8 cellular contexts compared by ENCODE assay signal in genomic region chr20:32109392-32110172, GRCh38. TPM values are rescaled to one million over a fixed set of nuclear protein-coding genes. Genes with fewer than 3 reads are reported as not detected.
DNase-seq lines count a peak whose midpoint lies in the region; ATAC-seq, FAIRE-seq and TF ChIP-seq lines count a peak whose summit lies in the region.

Gene TM9SF4 (plus strand): TSS chr20:32109714. CDS start chr20:32109741, 27 bp downstream.

- H2AFZ ChIP-seq in H1 (ENCODE audit: low read length) = peak within 1 kb of the TSS; percentile 100

- H4K20me1 ChIP-seq in H1 (replicated peaks in 1 of 2; ENCODE audit: control insufficient read depth in 1 of 2, insufficient read depth in 2 of 2, low read length in 2 of 2) = peaks cover 0 to 8% of the 10 kb centered on the region in 2 experiments

- POLR2A ChIA-PET in H1 (lab: Charles Lee; ENCODE audit: partially characterized antibody) = interaction anchor here (0.8 to 2.2 kb wide), 12 partner anchors 9 to 387 kb away, joined by 3 to 14 read pairs (median 4); partner anchors contain the start of genes BCL2L1 and XKR7

- H3K14ac ChIP-seq in H1 (ENCODE audit: insufficient read length) = no peak within 1 kb of the TSS

- no peaks in the 10 kb centered on the region for H3K9me3 Mint-ChIP-seq in memory B cell

- peak within 1 kb of the TSS; percentile 99 for H3K4me3 Mint-ChIP-seq in memory B cell

- peak; percentile 67 for ATAC-seq in GM21360 (IDR thresholded peaks at IDR 0.05; ENCODE audit: unreplicated experiment)
- ATAC-seq in memory B cell (ENCODE audit: low read depth) = peak; percentile 86

- WGBS in H1 (ENCODE audit: extremely low coverage in 1 of 2, insufficient coverage in 1 of 2, insufficient read length in 1 of 2, insufficient replicate concordance in 2 of 2, low coverage in 1 of 2, low lambda C conversion rate in 2 of 2, missing lambda C conversion rate in 1 of 2), 2 experiments = 2% methylated on average over 38 of the region's 38 CpGs; no CpG with 5 or more reads in 1 of the 2 experiments

- peak within 1 kb of the TSS; percentile 96 for H4K91ac ChIP-seq in H1 (replicated peaks; ENCODE audit: insufficient read length, low read length)

- no peak for TF ChIP-seq RAD21 in H1 (IDR thresholded peaks at IDR 0.05 in 1 of 2, conservative IDR thresholded peaks at IDR 0.05 in 1 of 2; ENCODE audit: low read depth in 2 of 2, low read length in 2 of 2)

- no peaks in the 10 kb centered on the region for H3K9me3 ChIP-seq in H1 (ENCODE audit: insufficient read depth in 2 of 2, low read depth in 1 of 2, low read length in 1 of 2)

- H3K4me1 Mint-ChIP-seq in memory B cell = peaks cover 26% of the 10 kb centered on the region

- peaks cover 5% of the 10 kb centered on the region for H3K23me2 ChIP-seq in H1 (ENCODE audit: low read depth, low read length)

- peak within 1 kb of the TSS; percentile 78 to 80 for H3K4me2 ChIP-seq in H1 (ENCODE audit: insufficient read depth in 1 of 2, low read depth in 2 of 2, low read length in 2 of 2)

- H3K56ac ChIP-seq in H1 (replicated peaks; ENCODE audit: insufficient read length, low read depth, low read length) = peak within 1 kb of the TSS; percentile 85

- no peak within 1 kb of the TSS for H2AK5ac ChIP-seq in H1 (ENCODE audit: low read depth, low read length)

- peak within 1 kb of the TSS; percentile 99 to 100 (median 100) for H3K9ac ChIP-seq in H1 (replicated peaks in 1 of 4; ENCODE audit: extremely low read depth in 1 of 4, low read depth in 3 of 4, low read length in 3 of 4)

- H3K79me1 ChIP-seq in H1 (ENCODE audit: low read depth, low read length) = peaks cover 8% of the 10 kb centered on the region; the same call in 1 of the 2 replicates

- no peak within 1 kb of the TSS for H3K23ac ChIP-seq in H1 (ENCODE audit: insufficient read length)

- peak within 1 kb of the TSS; percentile 99 for H2BK12ac ChIP-seq in H1 (ENCODE audit: low read depth, low read length)

- peak within 1 kb of the TSS; percentile 100 for H3K27ac ChIP-seq in H1 (ENCODE audit: low read depth, low read length)

- peak; percentile 92 to 99 for TF ChIP-seq POLR2A in H1 (IDR thresholded peaks at IDR 0.05; ENCODE audit: control extremely low read depth in 1 of 2, low read depth in 2 of 2, low read length in 2 of 2)

- H3K27me3 Mint-ChIP-seq in memory B cell = no peaks in the 10 kb centered on the region

- H2BK15ac ChIP-seq in H1 (ENCODE audit: low read length) = peak within 1 kb of the TSS; percentile 100; the same call in 1 of the 2 replicates

- no peak; a peak in 1 of 3 replicates for TF ChIP-seq EP300 in H1 (IDR thresholded peaks at IDR 0.05; ENCODE audit: borderline replicate concordance in 1 of 2, low read depth in 2 of 2, low read length in 2 of 2)

- peak in 1 of 3 experiments; percentile 10; a peak in 1 of 4 replicates for TF ChIP-seq CTCF in H1 (IDR thresholded peaks at IDR 0.05; ENCODE audit: control extremely low read depth in 1 of 3, insufficient read depth in 1 of 3, low read depth in 1 of 3, low read length in 3 of 3)

- H4K8ac ChIP-seq in H1 (ENCODE audit: extremely low read depth, insufficient read depth, low read length) = peak within 1 kb of the TSS; percentile 99

- peak within 1 kb of the TSS; percentile 100 for H3K18ac ChIP-seq in H1 (ENCODE audit: extremely low read depth, low read length)

- H3K27ac Mint-ChIP-seq in memory B cell = peak within 1 kb of the TSS; percentile 99

- H3K4me1 ChIP-seq in H1 (replicated peaks in 1 of 4; ENCODE audit: control insufficient read depth in 3 of 4, insufficient read depth in 4 of 4, low read length in 3 of 4) = peaks cover 0 to 3% (median 0%) of the 10 kb centered on the region in 4 experiments; a peak in 3 of 7 replicates

- H3K79me2 ChIP-seq in H1 (ENCODE audit: control insufficient read depth in 1 of 2, insufficient read depth in 2 of 2, low read length in 2 of 2) = peaks cover 0 to 44% of the 10 kb centered on the region in 2 experiments; a peak in 3 of 4 replicates

- H3K27me3 ChIP-seq in H1 (replicated peaks in 1 of 4; ENCODE audit: control insufficient read depth in 3 of 4, extremely low read depth in 1 of 4, insufficient read depth in 3 of 4, low read length in 3 of 4) = no peaks in the 10 kb centered on the region

- FAIRE-seq in H1 (lab: Jason Lieb, UNC) = peak; percentile 96

- peak within 1 kb of the TSS; percentile 29 for H3K4ac ChIP-seq in H1 (replicated peaks; ENCODE audit: insufficient read length, low read depth, low read length)

- peak within 1 kb of the TSS; percentile 100; the same call in 1 of the 2 replicates for H2BK20ac ChIP-seq in H1 (ENCODE audit: low read length)

- CTCF ChIA-PET in H1 (lab: Charles Lee; ENCODE audit: partially characterized antibody) = interaction anchor here (0.5 to 5.1 kb wide), 4 partner anchors 18 to 247 kb away, joined by 3 to 22 read pairs (median 3); no protein-coding TSS in a partner anchor

- no peaks in the 10 kb centered on the region for H3K36me3 ChIP-seq in H1 (ENCODE audit: control insufficient read depth in 2 of 4, insufficient read depth in 4 of 4, low read length in 3 of 4)

- H4K5ac ChIP-seq in H1 (ENCODE audit: insufficient read length, low read depth, low read length) = peak within 1 kb of the TSS; percentile 92

- DNase-seq in COLO668 (lab: John Stamatoyannopoulos, UW; ENCODE audit: unreplicated experiment) (peak; percentile 93), HT1080 (ENCODE audit: low read depth) (peak; percentile 86), NOMO-1 treated with DMSO at 0.1 percent for 48 hours (lab: John Stamatoyannopoulos, UW; ENCODE audit: unreplicated experiment) (peak; percentile 85), H1 (ENCODE audit: low read depth in 1 of 2, low spot score in 2 of 2) (peak; percentile 80 to 95), memory B cell (ENCODE audit: low spot score in 2 of 2) (peak; percentile 93 to 97)
- DNase-seq in activated CD8-positive, alpha-beta memory T cell treated with anti-CD3 and anti-CD28 coated beads for 48 hours (ENCODE audit: low read depth in 2 of 3, low spot score in 2 of 3) = peak; percentile 77 to 93 (median 86)
- peak; percentile 77 for DNase-seq in stimulated activated CD8-positive, alpha-beta memory T cell treated with anti-CD3 and anti-CD28 coated beads, Interleukin-12 subunit alpha, Interleukin-12 subunit beta, amount 100 ng/mL, for 24 hours (ENCODE audit: extremely low read depth)

- peak within 1 kb of the TSS; percentile 81 to 100 (median 96) for H3K4me3 ChIP-seq in H1 (ENCODE audit: extremely low read depth in 1 of 4, insufficient read depth in 2 of 4, low read depth in 3 of 4, low read length in 4 of 4)

- peaks cover 5% of the 10 kb centered on the region for H3K36me3 Mint-ChIP-seq in memory B cell

- peak within 1 kb of the TSS; percentile 96 for H2BK120ac ChIP-seq in H1 (replicated peaks; ENCODE audit: low read depth, low read length)

- peak within 1 kb of the TSS; percentile 100 for H2BK5ac ChIP-seq in H1 (ENCODE audit: low read depth, low read length)

TF ChIP-seq in H1, 55 proteins besides CTCF, POLR2A, EP300 and RAD21 (continues in another document):
- no peak for TF ChIP-seq EZH2 (IDR thresholded peaks at IDR 0.05; ENCODE audit: low read depth, low read length, severe bottlenecking)

RNA-seq across cellular contexts. Expression of gene TM9SF4, which starts in this region (rescaled TPM):
- 22.5 and 28.0 TPM in 2 replicates for total RNA-seq in HT1080 (2014; rRNA removed; shearing (Covaris generic))
- 31.6 and 37.6 TPM in 2 replicates for polyA plus RNA-seq in HT1080 (2015; cell fraction: cytosol; rRNA removed)
- 103 and 114 TPM in 2 replicates for polyA plus RNA-seq in HT1080 (2015; cell fraction: nucleus; rRNA removed)
- 38.4 and 40.5 TPM in 2 replicates for total RNA-seq in H1 (2021; fragmentation: NEBNext Ultra II Directional; extraction: Animal tissue kit (Norgen Biotek cat#: 25700))
- polyA plus RNA-seq in H1 (2011; rRNA removed) = 68.7 and 72.0 TPM in 2 replicates
- polyA plus RNA-seq in H1 (2011; cell fraction: cytosol; rRNA removed) = 63.3 TPM
- 96.5 TPM for polyA plus RNA-seq in H1 (2011; cell fraction: nucleus; rRNA removed)
- polyA plus RNA-seq in H1 (2012, experiment 1 of 2) = 51.4 to 59.5 TPM (median 54.3 TPM) in 4 replicates
- 40.2 TPM for polyA plus RNA-seq in H1 (2012, experiment 2 of 2)
- polyA plus RNA-seq in H1 (2013, experiment 1 of 2) = 80.9 TPM
- polyA plus RNA-seq in H1 (2013, experiment 2 of 2) = 72.3 TPM
- 102 and 111 TPM in 2 replicates for polyA minus RNA-seq in H1 (2011; rRNA and poly(A)+ RNA removed)
- polyA minus RNA-seq in H1 (2011; cell fraction: cytosol; rRNA and poly(A)+ RNA removed) = 55.7 TPM
- polyA minus RNA-seq in H1 (2011; cell fraction: nucleus; rRNA and poly(A)+ RNA removed) = 83.1 TPM

Comparison
In these comparisons a context has a peak if more than half of its experiments do, and no peak if none do; other contexts are left out.
1. Peak in every context shown above with its lines: DNase-seq, ATAC-seq, H3K4me3 ChIP-seq and H3K27ac ChIP-seq.